In genomic region chr2:83155826-83156225, GRCh38 we compare ENCODE assay signal across 11 cellular contexts.
"Had no signal": no experiment of that assay in that cellular context is flagged by ENCODE, and none has a peak within 500 bp of the region (broad histone marks: within the 10 kb centered on the region; RNA-seq: fewer than 3 reads in every experiment).

No MANE protein-coding gene starts in this region.

- H3K27ac ChIP-seq: GM23248 had no signal

- H3K9ac ChIP-seq: GM23248 had no signal

- H2AFZ ChIP-seq: GM23248, GM23338 had no signal

- H3K9me3 ChIP-seq: HAP-1 had no signal

- ATAC-seq: GM23338, HCT116 had no signal

- H3K4me2 ChIP-seq: GM23338 had no signal

- FAIRE-seq: H1, H54 had no signal

- DNase-seq: GM23248, GOT3, H7, H9, HCEC 1CT, HFFc6 had no signal

- H3K4me3 ChIP-seq: GM23248, GM23338, HAP-1 had no signal

- H3K4me1 ChIP-seq: HAP-1 had no signal

- H3K36me3 ChIP-seq: HAP-1 had no signal
